In genomic region chr2:23859234-23859633, GRCh38 we compare ENCODE assay signal across 31 cellular contexts.
"Had no signal": no experiment of that assay in that cellular context is flagged by ENCODE, and none has a peak within 500 bp of the region (broad histone marks: within the 10 kb centered on the region; RNA-seq: fewer than 3 reads in every experiment).

No MANE protein-coding gene starts in this region.

- H3K9ac ChIP-seq: neural progenitor cell, parathyroid adenoma had no signal

- H2AFZ ChIP-seq: neural progenitor cell, parathyroid adenoma had no signal

- ATAC-seq: naive thymus-derived CD8-positive, alpha-beta T cell; natural killer cell treated with Interleukin-12 subunit alpha and Interleukin-12 subunit beta and Interleukin-15 and Interleukin-18, amount 100 ng/mL, for 72 hours; psoas muscle; right cardiac atrium; sciatic nerve; stimulated activated memory B cell treated with anti-CD40 and anti-IgM and Interleukin-4, amounts not matched to agents 10 μg/mL and 1 μg/mL and 100 μg/mL, for 72 hours; stimulated activated naive CD8-positive, alpha-beta T cell treated with anti-CD3 and anti-CD28 coated beads, Interleukin-15, amount 100 ng/mL, for 72 hours; stimulated activated naive CD8-positive, alpha-beta T cell treated with anti-CD3 and anti-CD28 coated beads, Interleukin-15, Interleukin-2, amounts not matched to agents 100 U/mL and 50 U/mL, for 24 hours; upper lobe of right lung had no signal

- H3K27me3 ChIP-seq: neural progenitor cell, ovary, spleen, suprapubic skin, testis, tibial artery, transverse colon, upper lobe of right lung, vagina had no signal

- H3K79me2 ChIP-seq: parathyroid adenoma had no signal

- H3K36me3 ChIP-seq: neural progenitor cell, ovary had no signal

- H3K27ac ChIP-seq: neural progenitor cell, ovary, parathyroid adenoma, psoas muscle, skin epidermis, spleen, suprapubic skin, testis, tibial artery, transverse colon, upper lobe of right lung, vagina had no signal

- DNase-seq: naive B cell; naive thymus-derived CD8-positive, alpha-beta T cell; nephron progenitor cell; occipital lobe; ovary; posterior cingulate gyrus; psoas muscle; right cardiac atrium; spleen; stimulated activated CD4-positive, alpha-beta T cell treated with anti-CD3 and anti-CD28 coated beads, Interleukin-12 subunit alpha, Interleukin-12 subunit beta, amount 100 ng/mL, for 4 hours; stimulated activated CD4-positive, alpha-beta T cell treated with anti-CD3 and anti-CD28 coated beads, Interleukin-1b, Interleukin-23, amount 100 ng/mL, for 48 hours; stimulated activated CD4-positive, alpha-beta T cell treated with anti-CD3 and anti-CD28 coated beads, Interleukin-4, amount 100 ng/mL, for 1 hour; stimulated activated CD4-positive, alpha-beta T cell treated with anti-CD3 and anti-CD28 coated beads, Interleukin-4, amount 100 ng/mL, for 4 hours; stimulated activated CD8-positive, alpha-beta memory T cell treated with anti-CD3 and anti-CD28 coated beads, Interleukin-4, amount 100 ng/mL, for 48 hours; stimulated activated naive CD4-positive, alpha-beta T cell; stimulated activated naive CD8-positive, alpha-beta T cell treated with anti-CD3 and anti-CD28 coated beads, Interleukin-15, amount 100 ng/mL, for 72 hours; stimulated activated naive CD8-positive, alpha-beta T cell treated with anti-CD3 and anti-CD28 coated beads, Interleukin-15, Interleukin-2, amounts not matched to agents 100 U/mL and 50 U/mL, for 24 hours; substantia nigra; testis; tibial artery; transverse colon; upper lobe of right lung had no signal

- H3K9me3 ChIP-seq: ovary, psoas muscle, spleen, suprapubic skin, testis, tibial artery, transverse colon, upper lobe of right lung, vagina had no signal

- H3K4me3 ChIP-seq: neural progenitor cell, ovary, psoas muscle, skin epidermis, smooth muscle cell, spleen, suprapubic skin, testis, tibial artery, transverse colon, upper lobe of right lung, vagina had no signal

- H3K4me2 ChIP-seq: neural progenitor cell, smooth muscle cell had no signal

- H3K4me1 ChIP-seq: neural progenitor cell, parathyroid adenoma, psoas muscle, spleen, suprapubic skin, testis, tibial artery, transverse colon, upper lobe of right lung, vagina had no signal
